In the genomic region with DNA sequence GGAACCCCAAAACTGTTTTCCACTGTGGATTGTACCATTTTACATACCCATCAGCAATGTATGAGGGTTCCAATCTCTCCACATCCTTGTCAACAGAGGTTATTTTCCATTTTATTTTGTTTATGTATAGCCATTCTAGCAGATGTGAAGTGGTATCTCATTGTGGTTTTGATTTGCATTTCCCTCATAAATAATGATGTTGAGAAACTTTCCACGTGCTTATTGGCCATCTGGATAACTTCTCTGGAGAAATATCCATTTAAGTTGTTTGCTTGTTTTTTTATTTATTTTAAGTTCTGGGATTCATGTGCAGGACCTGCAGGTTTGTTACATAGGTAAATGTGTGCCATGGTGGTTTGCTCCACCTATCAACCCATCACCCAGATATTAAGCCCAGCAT, we compare ENCODE assay signal across 18 cellular contexts.
DNase-seq lines count a peak whose midpoint lies in the region; ATAC-seq and TF ChIP-seq lines count a peak whose summit lies in the region.
"Had no signal": no experiment of that assay in that cellular context is flagged by ENCODE, and none has a peak within 500 bp of the region (broad histone marks: within the 10 kb centered on the region; RNA-seq: fewer than 3 reads in every experiment).

No MANE protein-coding gene starts in this region.

- DNase-seq in DMS 273 (lab: John Stamatoyannopoulos, UW; ENCODE audit: unreplicated experiment), result peak; percentile 9
- DNase-seq in DMS 273 treated with DMSO at 0.1 percent for 48 hours (lab: John Stamatoyannopoulos, UW), result no peak
- peak; percentile 71 for DNase-seq in amniotic epithelial cell (ENCODE audit: low read depth)
- peak; percentile 58 for DNase-seq in fibroblast of villous mesenchyme (ENCODE audit: low read depth)
- no peak for DNase-seq in mammary epithelial cell
- no peak for DNase-seq in central memory CD4-positive, alpha-beta T cell
- DNase-seq: AML-193; Caco-2; Calu3; CD4-positive, alpha-beta T cell; CD8-positive, alpha-beta T cell; DMS79 treated with DMSO at 0.1 percent for 48 hours; GF-D8 had no signal

- no peaks in the 10 kb centered on the region for H4K20me1 ChIP-seq in mammary epithelial cell (ENCODE audit: insufficient read depth, low read length)
- H4K20me1 ChIP-seq: BLaER1 treated with 17β-estradiol and CSF1 and Interleukin-3, amounts not matched to agents 10 nM and 100 nM had no signal

- CTCF ChIA-PET in mammary epithelial cell (lab: Charles Lee; ENCODE audit: low non-redundant PET), result no interaction called here

- BruUV-seq in mammary epithelial cell (replicated peaks; lab: Mats Ljungman, UMichigan), result no TSS peak

- no peaks in the 10 kb centered on the region for H3K4me1 ChIP-seq in mammary epithelial cell (ENCODE audit: insufficient read depth, low read length)

- H3K9me3 ChIP-seq in mammary epithelial cell (replicated peaks; ENCODE audit: insufficient read depth, low read length), result no peaks in the 10 kb centered on the region

- TF ChIP-seq CTCF in fibroblast of villous mesenchyme (IDR thresholded peaks at IDR 0.05; ENCODE audit: insufficient read depth, low read depth, low read length) (no peak), mammary epithelial cell (conservative IDR thresholded peaks at IDR 0.05 in 1 of 2, IDR thresholded peaks at IDR 0.05 in 1 of 2; ENCODE audit: extremely low read depth in 1 of 2, insufficient read depth in 1 of 2, low read depth in 1 of 2, low read length in 2 of 2) (no peak)

- intact Hi-C loops in mammary epithelial cell (cut with micrococcal nuclease), result no loop called here

- no peaks in the 10 kb centered on the region for H3K79me2 ChIP-seq in mammary epithelial cell (ENCODE audit: insufficient read depth, low read length)

- ATAC-seq in SK-N-SH treated with all-trans-retinoic acid at 6 μM for 48 hours, result no peak
- ATAC-seq: A549; CD8-positive, alpha-beta T cell had no signal

- H3K4me2 ChIP-seq in mammary epithelial cell (ENCODE audit: insufficient read depth, low read depth, low read length), result no peak overlapping the region
- H3K4me2 ChIP-seq: A549; BLaER1 treated with 17β-estradiol and CSF1 and Interleukin-3, amounts not matched to agents 10 nM and 100 nM had no signal

- H3K4me3 ChIP-seq in fibroblast of villous mesenchyme (ENCODE audit: low read depth, low read length), result no peak overlapping the region
- no peak overlapping the region for H3K4me3 ChIP-seq in mammary epithelial cell (replicated peaks in 1 of 3; ENCODE audit: insufficient read depth in 1 of 3, low read depth in 2 of 3, low read length in 3 of 3)
- H3K4me3 ChIP-seq: A549; BLaER1 treated with 17β-estradiol and CSF1 and Interleukin-3, amounts not matched to agents 10 nM and 100 nM had no signal

- no peak overlapping the region for H3K27ac ChIP-seq in mammary epithelial cell (ENCODE audit: insufficient read depth, low read depth, low read length)
- H3K27ac ChIP-seq: 22Rv1; A549; BLaER1 treated with 17β-estradiol and CSF1 and Interleukin-3, amounts not matched to agents 10 nM and 100 nM; C4-2B had no signal

- in situ Hi-C loops in mammary epithelial cell (cut with MboI; ENCODE audit: low sequenced_read_pairs in 2 of 2), result no loop called here

- dilution Hi-C loops in mammary epithelial cell (cut with HindIII; ENCODE audit: low sequenced_read_pairs), result no loop called here

- H2AFZ ChIP-seq in mammary epithelial cell (ENCODE audit: low read depth, low read length), result no peak overlapping the region

- H3K27me3 ChIP-seq in mammary epithelial cell (ENCODE audit: insufficient read depth, low read length), result no peaks in the 10 kb centered on the region
- H3K27me3 ChIP-seq: BLaER1 treated with 17β-estradiol and CSF1 and Interleukin-3, amounts not matched to agents 10 nM and 100 nM had no signal

- no peaks in the 10 kb centered on the region for H3K36me3 ChIP-seq in mammary epithelial cell (ENCODE audit: insufficient read depth, low read length)
- H3K36me3 ChIP-seq: BLaER1 treated with 17β-estradiol and CSF1 and Interleukin-3, amounts not matched to agents 10 nM and 100 nM had no signal

- 71% methylated on average over 1 of the region's 1 CpG for WGBS in mammary epithelial cell (ENCODE audit: low coverage, missing lambda C conversion rate)

- no peak overlapping the region for H3K9ac ChIP-seq in mammary epithelial cell (ENCODE audit: insufficient read depth, low read length)
- H3K9ac ChIP-seq: BLaER1 treated with 17β-estradiol and CSF1 and Interleukin-3, amounts not matched to agents 10 nM and 100 nM had no signal

TF ChIP-seq in SK-N-SH treated with all-trans-retinoic acid at 6 μM for 48 hours, 23 proteins besides CTCF, POLR2A, EP300 and RAD21:
- TF ChIP-seq, protein P1, sequence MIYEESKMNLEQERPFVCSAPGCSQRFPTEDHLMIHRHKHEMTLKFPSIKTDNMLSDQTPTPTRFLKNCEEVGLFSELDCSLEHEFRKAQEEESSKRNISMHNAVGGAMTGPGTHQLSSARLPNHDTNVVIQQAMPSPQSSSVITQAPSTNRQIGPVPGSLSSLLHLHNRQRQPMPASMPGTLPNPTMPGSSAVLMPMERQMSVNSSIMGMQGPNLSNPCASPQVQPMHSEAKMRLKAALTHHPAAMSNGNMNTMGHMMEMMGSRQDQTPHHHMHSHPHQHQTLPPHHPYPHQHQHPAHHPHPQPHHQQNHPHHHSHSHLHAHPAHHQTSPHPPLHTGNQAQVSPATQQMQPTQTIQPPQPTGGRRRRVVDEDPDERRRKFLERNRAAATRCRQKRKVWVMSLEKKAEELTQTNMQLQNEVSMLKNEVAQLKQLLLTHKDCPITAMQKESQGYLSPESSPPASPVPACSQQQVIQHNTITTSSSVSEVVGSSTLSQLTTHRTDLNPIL (CRISPR knock-in tag; IDR thresholded peaks at IDR 0.05; ENCODE audit: low read depth), result no peak
- TF ChIP-seq GLIS3 (CRISPR knock-in tag; IDR thresholded peaks at IDR 0.05) (no peak), PPARA (CRISPR knock-in tag; IDR thresholded peaks at IDR 0.05; ENCODE audit: borderline replicate concordance) (no peak), ZNF8 (CRISPR knock-in tag; IDR thresholded peaks at IDR 0.05) (no peak), CSDC2 (CRISPR knock-in tag; IDR thresholded peaks at IDR 0.05) (no peak), ZFP30 (CRISPR knock-in tag; IDR thresholded peaks at IDR 0.05) (no peak), TOX (CRISPR knock-in tag; IDR thresholded peaks at IDR 0.05; ENCODE audit: borderline replicate concordance) (no peak), TCF4 (CRISPR knock-in tag; IDR thresholded peaks at IDR 0.05; ENCODE audit: borderline replicate concordance) (no peak), ZFP3 (CRISPR knock-in tag; IDR thresholded peaks at IDR 0.05) (no peak), ZC3H10 (CRISPR knock-in tag; IDR thresholded peaks at IDR 0.05) (no peak)
- TF ChIP-seq, protein P2, sequence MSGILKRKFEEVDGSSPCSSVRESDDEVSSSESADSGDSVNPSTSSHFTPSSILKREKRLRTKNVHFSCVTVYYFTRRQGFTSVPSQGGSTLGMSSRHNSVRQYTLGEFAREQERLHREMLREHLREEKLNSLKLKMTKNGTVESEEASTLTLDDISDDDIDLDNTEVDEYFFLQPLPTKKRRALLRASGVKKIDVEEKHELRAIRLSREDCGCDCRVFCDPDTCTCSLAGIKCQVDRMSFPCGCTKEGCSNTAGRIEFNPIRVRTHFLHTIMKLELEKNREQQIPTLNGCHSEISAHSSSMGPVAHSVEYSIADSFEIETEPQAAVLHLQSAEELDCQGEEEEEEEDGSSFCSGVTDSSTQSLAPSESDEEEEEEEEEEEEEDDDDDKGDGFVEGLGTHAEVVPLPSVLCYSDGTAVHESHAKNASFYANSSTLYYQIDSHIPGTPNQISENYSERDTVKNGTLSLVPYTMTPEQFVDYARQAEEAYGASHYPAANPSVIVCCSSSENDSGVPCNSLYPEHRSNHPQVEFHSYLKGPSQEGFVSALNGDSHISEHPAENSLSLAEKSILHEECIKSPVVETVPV (CRISPR knock-in tag; IDR thresholded peaks at IDR 0.05), result no peak
- TF ChIP-seq, protein P3, sequence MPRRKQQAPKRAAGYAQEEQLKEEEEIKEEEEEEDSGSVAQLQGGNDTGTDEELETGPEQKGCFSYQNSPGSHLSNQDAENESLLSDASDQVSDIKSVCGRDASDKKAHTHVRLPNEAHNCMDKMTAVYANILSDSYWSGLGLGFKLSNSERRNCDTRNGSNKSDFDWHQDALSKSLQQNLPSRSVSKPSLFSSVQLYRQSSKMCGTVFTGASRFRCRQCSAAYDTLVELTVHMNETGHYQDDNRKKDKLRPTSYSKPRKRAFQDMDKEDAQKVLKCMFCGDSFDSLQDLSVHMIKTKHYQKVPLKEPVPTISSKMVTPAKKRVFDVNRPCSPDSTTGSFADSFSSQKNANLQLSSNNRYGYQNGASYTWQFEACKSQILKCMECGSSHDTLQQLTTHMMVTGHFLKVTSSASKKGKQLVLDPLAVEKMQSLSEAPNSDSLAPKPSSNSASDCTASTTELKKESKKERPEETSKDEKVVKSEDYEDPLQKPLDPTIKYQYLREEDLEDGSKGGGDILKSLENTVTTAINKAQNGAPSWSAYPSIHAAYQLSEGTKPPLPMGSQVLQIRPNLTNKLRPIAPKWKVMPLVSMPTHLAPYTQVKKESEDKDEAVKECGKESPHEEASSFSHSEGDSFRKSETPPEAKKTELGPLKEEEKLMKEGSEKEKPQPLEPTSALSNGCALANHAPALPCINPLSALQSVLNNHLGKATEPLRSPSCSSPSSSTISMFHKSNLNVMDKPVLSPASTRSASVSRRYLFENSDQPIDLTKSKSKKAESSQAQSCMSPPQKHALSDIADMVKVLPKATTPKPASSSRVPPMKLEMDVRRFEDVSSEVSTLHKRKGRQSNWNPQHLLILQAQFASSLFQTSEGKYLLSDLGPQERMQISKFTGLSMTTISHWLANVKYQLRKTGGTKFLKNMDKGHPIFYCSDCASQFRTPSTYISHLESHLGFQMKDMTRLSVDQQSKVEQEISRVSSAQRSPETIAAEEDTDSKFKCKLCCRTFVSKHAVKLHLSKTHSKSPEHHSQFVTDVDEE (CRISPR knock-in tag; IDR thresholded peaks at IDR 0.05), result no peak

Comparison
In these comparisons a context has a peak if more than half of its experiments do, and no peak if none do; other contexts are left out.
1. DNase-seq: peak in DMS 273 (single experiment), amniotic epithelial cell (single experiment) and fibroblast of villous mesenchyme (single experiment); none in DMS 273 treated with DMSO at 0.1 percent for 48 hours (single experiment), mammary epithelial cell (single experiment) and central memory CD4-positive, alpha-beta T cell (single experiment).